In the genomic region with DNA sequence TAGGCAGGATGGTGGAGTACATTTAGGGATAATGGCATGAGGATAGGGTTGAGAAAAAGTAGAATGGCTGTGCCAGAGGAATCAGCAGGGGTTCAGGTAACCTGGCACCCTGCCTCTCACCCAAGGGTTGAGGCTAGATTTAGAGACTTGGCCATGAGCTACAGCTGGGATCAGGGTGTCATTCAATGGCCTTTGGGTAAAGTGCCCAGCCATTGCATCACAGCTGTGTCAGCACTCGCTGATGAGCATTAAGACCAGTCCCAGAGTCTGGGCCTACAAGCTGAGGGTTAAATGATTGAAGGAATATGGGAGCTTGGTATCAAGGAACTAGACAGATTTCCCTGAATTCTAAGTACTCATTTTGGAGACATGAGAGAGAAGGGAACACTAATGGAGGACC, we compare ENCODE assay signal across 6 cellular contexts.
"Had no signal": no experiment of that assay in that cellular context is flagged by ENCODE, and none has a peak within 500 bp of the region (broad histone marks: within the 10 kb centered on the region; RNA-seq: fewer than 3 reads in every experiment).

No MANE protein-coding gene starts in this region.

- FAIRE-seq: HepG2, HTR-8/SVneo, K562 had no signal

- DNase-seq: IMR-90, KBM-7, KG1 had no signal

- H3K4me3 ChIP-seq: K562 had no signal
